10 cellular contexts compared by ENCODE assay signal in genomic region chr22:20531154-20531403, GRCh38. TPM values are rescaled to one million over a fixed set of nuclear protein-coding genes. Genes with fewer than 3 reads are reported as not detected.
DNase-seq lines count a peak whose midpoint lies in the region; ATAC-seq and TF ChIP-seq lines count a peak whose summit lies in the region.
"Had no signal": no experiment of that assay in that cellular context is flagged by ENCODE, and none has a peak within 500 bp of the region (broad histone marks: within the 10 kb centered on the region; RNA-seq: fewer than 3 reads in every experiment).

No MANE protein-coding gene starts in this region.

- intact Hi-C loops in PC-3 (cut with micrococcal nuclease) (loop anchor here (2.0 to 5.0 kb wide), 2 partner anchors 16 to 34 kb away; partner anchors contain the start of gene KLHL22), tibial artery (cut with DNase I; ENCODE audit: low total_unique reads) (no loop called here)

- H3K27me3 ChIP-seq in PC-3 (ENCODE audit: low read length), result no peaks in the 10 kb centered on the region
- no peaks in the 10 kb centered on the region for H3K27me3 ChIP-seq in tibial artery

- H3K9me2 ChIP-seq in PC-3 (replicated peaks; ENCODE audit: low read length), result no peaks in the 10 kb centered on the region

- H4K20me1 ChIP-seq in PC-3 (ENCODE audit: low read length), result peaks cover 7% of the 10 kb centered on the region; the same call in 1 of the 2 replicates

- no TSS peak for BruUV-seq in PC-3 (replicated peaks; lab: Mats Ljungman, UMichigan)

- H3K79me2 ChIP-seq in PC-3 (ENCODE audit: low read length), result peaks cover 78% of the 10 kb centered on the region

- H3F3A ChIP-seq in PC-3 (ENCODE audit: low read length, unreplicated experiment), result peaks cover 3% of the 10 kb centered on the region

- H3K36me3 ChIP-seq in PC-3 (ENCODE audit: low read depth, low read length), result peaks cover 12% of the 10 kb centered on the region
- peaks cover 0 to 21% (median 13%) of the 10 kb centered on the region in 3 donors for H3K36me3 ChIP-seq in tibial artery

- no peak overlapping the region for H2AFZ ChIP-seq in PC-3 (ENCODE audit: low read length)

- H3K4me3 ChIP-seq in PC-3 (ENCODE audit: low read length), result peak overlapping the region; percentile 40; the same call in 1 of the 2 replicates
- H3K4me3 ChIP-seq in tibial artery, result no peak overlapping the region

- DNase-seq in PC-3 (no peak), mesothelial cell of epicardium (ENCODE audit: low spot score in 2 of 2, unreplicated experiment in 2 of 2) (no peak), tibial artery (no peak), glutamatergic neuron (no peak)
- DNase-seq in central memory CD8-positive, alpha-beta T cell (ENCODE audit: low spot score in 2 of 2), result no peak
- DNase-seq: stimulated activated CD8-positive, alpha-beta memory T cell treated with anti-CD3 and anti-CD28 coated beads, Interleukin-4, amount 100 ng/mL, for 48 hours had no signal

- H3K4me3 Mint-ChIP-seq in central memory CD8-positive, alpha-beta T cell, result no peak overlapping the region
- no peak overlapping the region for H3K4me3 Mint-ChIP-seq in mesothelial cell of epicardium
- H3K4me3 Mint-ChIP-seq in glutamatergic neuron (ENCODE audit: unreplicated experiment), result no peak overlapping the region

- H3K4me2 ChIP-seq in PC-3 (ENCODE audit: low read length), result peak overlapping the region; percentile 65

- POLR2A ChIA-PET in PC-3 (lab: Charles Lee; ENCODE audit: unreplicated experiment), result interaction anchor here (0.5 to 1.0 kb wide), 3 partner anchors 9 to 23 kb away, joined by 5 read pairs; partner anchors contain the start of gene MED15

- no peak for ATAC-seq in PC-3
- no peak for ATAC-seq in central memory CD8-positive, alpha-beta T cell (replicated peaks; ENCODE audit: extremely low read depth, poor library complexity, severe bottlenecking)
- no peak for ATAC-seq in GM18870 (IDR thresholded peaks at IDR 0.05; ENCODE audit: unreplicated experiment)
- no peak for ATAC-seq in GM21526 (IDR thresholded peaks at IDR 0.05; ENCODE audit: low FRiP score, unreplicated experiment)

- H3K4me1 Mint-ChIP-seq in central memory CD8-positive, alpha-beta T cell, result peaks cover 76% of the 10 kb centered on the region
- peaks cover 52% of the 10 kb centered on the region for H3K4me1 Mint-ChIP-seq in mesothelial cell of epicardium
- peaks cover 34% of the 10 kb centered on the region for H3K4me1 Mint-ChIP-seq in glutamatergic neuron (ENCODE audit: low read depth, unreplicated experiment)

- H3K4me1 ChIP-seq in PC-3 (ENCODE audit: insufficient read depth, low read length) (peaks cover 44% of the 10 kb centered on the region), tibial artery (peaks cover 6 to 75% (median 51%) of the 10 kb centered on the region in 4 donors)

- TF ChIP-seq CTCF in PC-3 (conservative IDR thresholded peaks at IDR 0.05; ENCODE audit: low read depth, low read length) (no peak), mesothelial cell of epicardium (IDR thresholded peaks at IDR 0.05; ENCODE audit: unreplicated experiment) (no peak), tibial artery (IDR thresholded peaks at IDR 0.05) (no peak), glutamatergic neuron (IDR thresholded peaks at IDR 0.05; ENCODE audit: partially characterized antibody, unreplicated experiment) (no peak)

- no peaks in the 10 kb centered on the region for H3K27me3 Mint-ChIP-seq in central memory CD8-positive, alpha-beta T cell
- H3K27me3 Mint-ChIP-seq in mesothelial cell of epicardium (ENCODE audit: low read depth), result no peaks in the 10 kb centered on the region
- peaks cover 7% of the 10 kb centered on the region for H3K27me3 Mint-ChIP-seq in glutamatergic neuron (ENCODE audit: unreplicated experiment)

- H3K27ac ChIP-seq in PC-3 (ENCODE audit: low read length) (peak overlapping the region; percentile 99), tibial artery (peak overlapping the region; percentile 80 to 84)
- H3K27ac ChIP-seq: VCaP had no signal

- no peaks in the 10 kb centered on the region for H3K9me3 ChIP-seq in PC-3 (ENCODE audit: low read length)
- H3K9me3 ChIP-seq in tibial artery, result no peaks in the 10 kb centered on the region

- H3K36me3 Mint-ChIP-seq in central memory CD8-positive, alpha-beta T cell (ENCODE audit: insufficient read depth), result peaks cover 26% of the 10 kb centered on the region
- H3K36me3 Mint-ChIP-seq in mesothelial cell of epicardium (peaks cover 8% of the 10 kb centered on the region), glutamatergic neuron (ENCODE audit: unreplicated experiment) (peaks cover 4% of the 10 kb centered on the region)

- H3K9ac ChIP-seq in PC-3 (ENCODE audit: low read length), result peak overlapping the region; percentile 83

- no peaks in the 10 kb centered on the region for H3K9me3 Mint-ChIP-seq in central memory CD8-positive, alpha-beta T cell
- H3K9me3 Mint-ChIP-seq in mesothelial cell of epicardium (peaks cover 4% of the 10 kb centered on the region), glutamatergic neuron (ENCODE audit: unreplicated experiment) (peaks cover 7% of the 10 kb centered on the region)
- H3K9me3 Mint-ChIP-seq: activated T-helper 2 cell treated with anti-CD3 and anti-CD28 coated beads, Interferon-gamma antibody, Interleukin-2, Interleukin-4, amounts not matched to agents 10 μg/mL and 5 μg/mL and 100 μg/mL, durations not matched to agents 14 hours and 24 hours and 36 hours had no signal

- CTCF ChIA-PET in PC-3 (lab: Charles Lee), result interaction anchor here (0.6 to 1.0 kb wide), 3 partner anchors 27 to 113 kb away, joined by 3 to 14 read pairs (median 13); no protein-coding TSS in a partner anchor

- H3K27ac Mint-ChIP-seq in central memory CD8-positive, alpha-beta T cell (ENCODE audit: low read depth), result peak overlapping the region; percentile 87
- H3K27ac Mint-ChIP-seq in mesothelial cell of epicardium (peak overlapping the region; percentile 94), glutamatergic neuron (ENCODE audit: unreplicated experiment) (no peak overlapping the region)

RNA-seq across cellular contexts. Expression of gene MED15, which starts 23.7 kb away (rescaled TPM):
- total RNA-seq in PC-3 (2014; rRNA removed) (55.9 and 71.3 TPM in 2 replicates), mesothelial cell of epicardium (129 to 135 TPM (median 129 TPM) in 3 replicates), glutamatergic neuron (ENCODE audit: unreplicated experiment) (83.6 TPM)

RNA-seq across cellular contexts. Expression of gene KLHL22, which starts 35.5 kb away (rescaled TPM):
- total RNA-seq in PC-3 (2014; rRNA removed) (14.8 TPM in 2 replicates), mesothelial cell of epicardium (58.4 to 60.3 TPM (median 59.9 TPM) in 3 replicates), glutamatergic neuron (ENCODE audit: unreplicated experiment) (20.2 TPM)
